23 cellular contexts compared by ENCODE assay signal in genomic region chr4:188452097-188452496, GRCh38.
DNase-seq lines count a peak whose midpoint lies in the region; ATAC-seq and TF ChIP-seq lines count a peak whose summit lies in the region.
"Had no signal": no experiment of that assay in that cellular context is flagged by ENCODE, and none has a peak within 500 bp of the region (broad histone marks: within the 10 kb centered on the region; RNA-seq: fewer than 3 reads in every experiment).

No MANE protein-coding gene starts in this region.

- H2BK15ac ChIP-seq in mesenchymal stem cell (ENCODE audit: low read depth, poor library complexity, severe bottlenecking), result no peak overlapping the region

- POLR2A ChIA-PET in Caco-2 (lab: Charles Lee), result no interaction called here

- H4K91ac ChIP-seq in mesenchymal stem cell (ENCODE audit: low read length), result no peak overlapping the region

- H2BK5ac ChIP-seq in mesenchymal stem cell (ENCODE audit: low read depth, low read length, poor library complexity, severe bottlenecking), result no peak overlapping the region

- no peak for TF ChIP-seq CTCF in Caco-2 (IDR thresholded peaks at IDR 0.05; ENCODE audit: insufficient read depth in 1 of 2, low read depth in 1 of 2, low read length in 1 of 2, severe bottlenecking in 1 of 2, unreplicated experiment in 1 of 2)

- H3K4me1 ChIP-seq in Caco-2, result no peaks in the 10 kb centered on the region
- peaks cover 22% of the 10 kb centered on the region for H3K4me1 ChIP-seq in HUES64 (ENCODE audit: insufficient read depth, low read length)
- H3K4me1 ChIP-seq in ectodermal cell (ENCODE audit: control insufficient read depth, insufficient read depth, low read length), result peaks cover 25% of the 10 kb centered on the region
- peaks cover 3% of the 10 kb centered on the region for H3K4me1 ChIP-seq in mesenchymal stem cell (ENCODE audit: control insufficient read depth, insufficient read depth, low read depth, low read length)
- H3K4me1 ChIP-seq: BE2C had no signal

- no peaks in the 10 kb centered on the region for H3K27me3 Mint-ChIP-seq in Caco-2 (ENCODE audit: insufficient read depth, unreplicated experiment)
- H3K27me3 Mint-ChIP-seq: CD4-positive, CD25-positive, alpha-beta regulatory T cell had no signal

- H3K4me1 Mint-ChIP-seq in Caco-2 (ENCODE audit: low read depth, unreplicated experiment), result peaks cover 7% of the 10 kb centered on the region
- H3K4me1 Mint-ChIP-seq: CD4-positive, CD25-positive, alpha-beta regulatory T cell had no signal

- H3K36me3 Mint-ChIP-seq in Caco-2 (ENCODE audit: insufficient read depth, unreplicated experiment), result no peaks in the 10 kb centered on the region

- H3K27ac ChIP-seq in HUES64 (ENCODE audit: low read depth, low read length) (peak overlapping the region; percentile 54), ectodermal cell (ENCODE audit: insufficient read depth, low read depth, low read length, poor library complexity, severe bottlenecking) (peak overlapping the region; percentile 17), mesenchymal stem cell (ENCODE audit: low read length, poor library complexity, severe bottlenecking) (peak overlapping the region; percentile 41)

- CTCF ChIA-PET in Caco-2 (lab: Charles Lee), result no interaction called here

- DNase-seq in Caco-2 (no peak), mesenchymal stem cell (no peak), NCI-H2107 (lab: John Stamatoyannopoulos, UW) (no peak), NCI-H146 treated with DMSO at 0.1 percent for 48 hours (lab: John Stamatoyannopoulos, UW; ENCODE audit: unreplicated experiment) (no peak), left lobe of liver (ENCODE audit: low spot score) (no peak), globus pallidus (ENCODE audit: low spot score) (no peak)
- DNase-seq: BE2C; CD4-positive, CD25-positive, alpha-beta regulatory T cell; COR-L47; GF-D8; GOT3; NCI-H1092 treated with DMSO at 0.1 percent for 48 hours; NCI-H146; NCI-H2081; NCI-H510A; NCI-H774; PC-3; RPMI8226; SIG-M5 had no signal

- H2BK120ac ChIP-seq in mesenchymal stem cell (ENCODE audit: low read depth, low read length), result no peak overlapping the region

- no peak overlapping the region for H3K23ac ChIP-seq in mesenchymal stem cell (ENCODE audit: low read length in 2 of 2)

- no peak overlapping the region for H3K4me2 ChIP-seq in mesenchymal stem cell (ENCODE audit: low read length, poor library complexity, severe bottlenecking)

- no peak overlapping the region for H3K18ac ChIP-seq in mesenchymal stem cell (ENCODE audit: low read depth in 1 of 2, low read length in 2 of 2)

- no peak overlapping the region for H3K4ac ChIP-seq in mesenchymal stem cell (ENCODE audit: low read depth in 1 of 2, low read length in 2 of 2)

- no peak overlapping the region for H4K8ac ChIP-seq in mesenchymal stem cell (ENCODE audit: low read length)

- H2BK12ac ChIP-seq in mesenchymal stem cell (ENCODE audit: low read length in 2 of 2), result no peak overlapping the region

- H3K4me3 ChIP-seq in Caco-2 (ENCODE audit: low read depth, low read length), result no peak overlapping the region
- no peak overlapping the region for H3K4me3 ChIP-seq in HUES64 (ENCODE audit: low read length)
- H3K4me3 ChIP-seq in ectodermal cell (ENCODE audit: insufficient read depth, low read depth, low read length), result no peak overlapping the region
- H3K4me3 ChIP-seq in mesenchymal stem cell (ENCODE audit: insufficient read depth in 1 of 2, low read depth in 1 of 2, low read length in 2 of 2), result no peak overlapping the region
- H3K4me3 ChIP-seq: GM12878, K562 had no signal

- H2AK5ac ChIP-seq in mesenchymal stem cell (ENCODE audit: low read length, severe bottlenecking), result no peak overlapping the region

- ATAC-seq in left lobe of liver, result no peak
- ATAC-seq: GM12878, K562, PC-3 had no signal

- no peak overlapping the region for H3K4me3 Mint-ChIP-seq in Caco-2 (ENCODE audit: unreplicated experiment)
- H3K4me3 Mint-ChIP-seq: CD4-positive, CD25-positive, alpha-beta regulatory T cell had no signal

- no peaks in the 10 kb centered on the region for H3K9me3 ChIP-seq in Caco-2
- no peaks in the 10 kb centered on the region for H3K9me3 ChIP-seq in HUES64 (ENCODE audit: insufficient read depth, low read depth, low read length)
- H3K9me3 ChIP-seq in ectodermal cell (ENCODE audit: control insufficient read depth, low read length), result no peaks in the 10 kb centered on the region
- no peaks in the 10 kb centered on the region for H3K9me3 ChIP-seq in mesenchymal stem cell (ENCODE audit: control insufficient read depth, low read length)
- H3K9me3 ChIP-seq: BE2C had no signal

- peak overlapping the region; percentile 34 for H3K27ac Mint-ChIP-seq in Caco-2 (ENCODE audit: unreplicated experiment)
- H3K27ac Mint-ChIP-seq: CD4-positive, CD25-positive, alpha-beta regulatory T cell had no signal

- no peak overlapping the region for H2AFZ ChIP-seq in mesenchymal stem cell (ENCODE audit: low read depth, low read length)

- H3K9me3 Mint-ChIP-seq in Caco-2 (ENCODE audit: unreplicated experiment), result no peaks in the 10 kb centered on the region

- no peak overlapping the region for H3K14ac ChIP-seq in mesenchymal stem cell (ENCODE audit: low read length in 2 of 2)

- BruUV-seq in Caco-2 (replicated peaks; lab: Mats Ljungman, UMichigan), result no TSS peak

- no peaks in the 10 kb centered on the region for H3K36me3 ChIP-seq in Caco-2 (ENCODE audit: control insufficient read depth, insufficient read depth, low read length)
- H3K36me3 ChIP-seq in HUES64 (ENCODE audit: insufficient read depth, low read length), result no peaks in the 10 kb centered on the region
- H3K36me3 ChIP-seq in ectodermal cell (ENCODE audit: control insufficient read depth, insufficient read depth, low read length), result no peaks in the 10 kb centered on the region
- H3K36me3 ChIP-seq in mesenchymal stem cell (ENCODE audit: control insufficient read depth in 1 of 2, insufficient read depth in 2 of 2, low read depth in 1 of 2, low read length in 2 of 2), result peaks cover under 1 to 48% of the 10 kb centered on the region in 2 experiments
- H3K36me3 ChIP-seq: BE2C had no signal

- intact Hi-C loops in Caco-2 (cut with micrococcal nuclease; ENCODE audit: unreplicated experiment), result no loop called here

- whole genome bisulfite sequencing in HUES64, result 47% methylated on average over 11 of the region's 11 CpGs
- 28 to 33% methylated on average over 11 of the region's 11 CpGs for WGBS in ectodermal cell, 2 experiments
- WGBS in mesenchymal stem cell, result 43% methylated on average over 7 of the region's 11 CpGs

- no peaks in the 10 kb centered on the region for H3K27me3 ChIP-seq in Caco-2 (replicated peaks; ENCODE audit: control insufficient read depth, insufficient read depth, low read length)
- H3K27me3 ChIP-seq in HUES64 (ENCODE audit: insufficient read depth, low read length), result no peaks in the 10 kb centered on the region
- no peaks in the 10 kb centered on the region for H3K27me3 ChIP-seq in ectodermal cell (ENCODE audit: control insufficient read depth, insufficient read depth, low read length, poor library complexity, severe bottlenecking)
- no peaks in the 10 kb centered on the region for H3K27me3 ChIP-seq in mesenchymal stem cell (ENCODE audit: control insufficient read depth in 1 of 2, insufficient read depth in 1 of 2, low read length in 2 of 2)
- H3K27me3 ChIP-seq: BE2C had no signal

- H3K79me1 ChIP-seq in mesenchymal stem cell (replicated peaks; ENCODE audit: low read length, poor library complexity, severe bottlenecking), result no peaks in the 10 kb centered on the region

- H3K9ac ChIP-seq in HUES64 (ENCODE audit: low read depth, low read length) (no peak overlapping the region; the same call in 1 of the 2 replicates), mesenchymal stem cell (ENCODE audit: low read length) (peak overlapping the region; percentile 47)
